ENCODE assay signal across 20 cellular contexts in the genomic region with DNA sequence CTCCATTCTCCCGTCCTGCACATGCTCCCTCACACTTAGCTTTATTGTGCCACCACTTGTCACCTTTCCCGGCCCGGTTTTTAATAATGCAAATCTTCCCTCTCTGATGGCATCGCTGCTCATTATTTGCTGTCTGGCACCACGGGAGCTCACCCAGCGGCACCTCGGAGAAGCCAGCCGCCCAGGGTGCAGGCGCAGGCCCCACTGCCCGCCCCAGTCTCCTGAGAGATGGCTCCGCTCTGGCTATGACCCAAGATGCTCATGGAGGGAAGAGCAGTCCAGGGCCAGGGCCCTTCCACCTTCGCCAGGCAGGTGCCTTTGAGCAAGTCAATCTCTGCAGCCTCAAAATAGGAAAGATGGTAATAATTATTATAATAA.
"Had no signal": no experiment of that assay in that cellular context is flagged by ENCODE, and none has a peak within 500 bp of the region (broad histone marks: within the 10 kb centered on the region; RNA-seq: fewer than 3 reads in every experiment).

No MANE protein-coding gene starts in this region.

- DNase-seq: cerebellar nuclear complex; dorsolateral prefrontal cortex; effector CD4-positive, alpha-beta T cell; heart right ventricle; hippocampal formation; kidney glomerular epithelial cell; left ventricle myocardium superior; lower lobe of right lung; naive thymus-derived CD8-positive, alpha-beta T cell; right lobe of liver; small intestine; stimulated activated CD4-positive, alpha-beta T cell treated with anti-CD3 and anti-CD28 coated beads, Interleukin-1b, Interleukin-23, amount 100 ng/mL, for 48 hours; stimulated activated CD4-positive, alpha-beta T cell treated with anti-CD3 and anti-CD28 coated beads, Interleukin-4, amount 100 ng/mL, for 1 hour; stimulated activated CD8-positive, alpha-beta memory T cell treated with anti-CD3 and anti-CD28 coated beads, Interleukin-4, amount 100 ng/mL, for 48 hours; stimulated activated naive CD4-positive, alpha-beta T cell treated with Interleukin-2 at 50 U/mL for 16 hours; stomach; thyroid gland had no signal

- H3K4me3 Mint-ChIP-seq: naive thymus-derived CD8-positive, alpha-beta T cell had no signal

- H3K9ac ChIP-seq: parathyroid adenoma had no signal

- H3K27ac ChIP-seq: dorsolateral prefrontal cortex, heart right ventricle, lower lobe of right lung, parathyroid adenoma, right lobe of liver, stomach, thyroid gland, upper lobe of left lung had no signal

- ATAC-seq: heart right ventricle; left ventricle myocardium superior; naive thymus-derived CD8-positive, alpha-beta T cell; right lobe of liver had no signal

- H3K4me3 ChIP-seq: dorsolateral prefrontal cortex, heart right ventricle, lower lobe of right lung, right lobe of liver, stomach, thyroid gland, upper lobe of left lung had no signal

- H3K36me3 Mint-ChIP-seq: naive thymus-derived CD8-positive, alpha-beta T cell had no signal

- H2AFZ ChIP-seq: parathyroid adenoma had no signal

- H3K79me2 ChIP-seq: parathyroid adenoma had no signal

- H3K4me1 ChIP-seq: heart right ventricle, lower lobe of right lung, parathyroid adenoma, right lobe of liver, stomach, thyroid gland, upper lobe of left lung had no signal

- H3K27ac Mint-ChIP-seq: naive thymus-derived CD8-positive, alpha-beta T cell; progenitor cell of endocrine pancreas had no signal

- H3K27me3 Mint-ChIP-seq: naive thymus-derived CD8-positive, alpha-beta T cell had no signal

- H3K27me3 ChIP-seq: right lobe of liver, stomach, thyroid gland, upper lobe of left lung had no signal

- H3K9me3 ChIP-seq: lower lobe of right lung, right lobe of liver, stomach, thyroid gland, upper lobe of left lung had no signal

- H3K36me3 ChIP-seq: heart right ventricle, lower lobe of right lung, right lobe of liver, stomach, thyroid gland, upper lobe of left lung had no signal
